16 cellular contexts compared by ENCODE assay signal in genomic region chr20:40307937-40308478, GRCh38.
DNase-seq lines count a peak whose midpoint lies in the region; ATAC-seq and TF ChIP-seq lines count a peak whose summit lies in the region.
"Had no signal": no experiment of that assay in that cellular context is flagged by ENCODE, and none has a peak within 500 bp of the region (broad histone marks: within the 10 kb centered on the region; RNA-seq: fewer than 3 reads in every experiment).

No MANE protein-coding gene starts in this region.

- H3K27me3 Mint-ChIP-seq in WTC11 (ENCODE audit: low read depth) (no peaks in the 10 kb centered on the region; the same call in 1 of the 2 replicates), nephron progenitor cell (ENCODE audit: low read depth, poor library complexity) (peaks cover 3% of the 10 kb centered on the region)
- H3K27me3 Mint-ChIP-seq in stimulated activated memory B cell treated with anti-CD40 and anti-IgM and Interleukin-4, amounts not matched to agents 10 μg/mL and 1 μg/mL and 100 μg/mL, for 72 hours: no peaks in the 10 kb centered on the region
- no peaks in the 10 kb centered on the region for H3K27me3 Mint-ChIP-seq in activated CD4-positive, alpha-beta memory T cell treated with anti-CD3 and anti-CD28 coated beads for 36 hours

- H3K4me3 ChIP-seq in cardiac muscle cell (no peak overlapping the region), spleen (no peak overlapping the region)
- H3K4me3 ChIP-seq: BLaER1 had no signal

- H3K4me1 Mint-ChIP-seq in WTC11 (peaks cover 22% of the 10 kb centered on the region), nephron progenitor cell (peaks cover 22% of the 10 kb centered on the region)
- no peaks in the 10 kb centered on the region for H3K4me1 Mint-ChIP-seq in stimulated activated memory B cell treated with anti-CD40 and anti-IgM and Interleukin-4, amounts not matched to agents 10 μg/mL and 1 μg/mL and 100 μg/mL, for 72 hours
- no peaks in the 10 kb centered on the region for H3K4me1 Mint-ChIP-seq in activated CD4-positive, alpha-beta memory T cell treated with anti-CD3 and anti-CD28 coated beads for 36 hours (ENCODE audit: low read depth)
- H3K4me1 Mint-ChIP-seq: CD8-positive, alpha-beta memory T cell had no signal

- CTCF ChIA-PET in WTC11 (lab: Charles Lee): no interaction called here
- CTCF ChIA-PET in activated CD4-positive, alpha-beta memory T cell treated with anti-CD3 and anti-CD28 coated beads for 36 hours (lab: Charles Lee): no interaction called here

- H3K4me1 ChIP-seq in cardiac muscle cell (ENCODE audit: low read depth) (peaks cover 20% of the 10 kb centered on the region), spleen (no peaks in the 10 kb centered on the region)
- H3K4me1 ChIP-seq: BLaER1, Caco-2 had no signal

- 0 out of 2 replicates have a peak overlapping the region, but pooled peaks have one; percentile 7 for H3K27ac Mint-ChIP-seq in WTC11
- H3K27ac Mint-ChIP-seq in nephron progenitor cell: peak overlapping the region; percentile 58
- H3K27ac Mint-ChIP-seq in stimulated activated memory B cell treated with anti-CD40 and anti-IgM and Interleukin-4, amounts not matched to agents 10 μg/mL and 1 μg/mL and 100 μg/mL, for 72 hours: no peak overlapping the region
- no peak overlapping the region for H3K27ac Mint-ChIP-seq in activated CD4-positive, alpha-beta memory T cell treated with anti-CD3 and anti-CD28 coated beads for 36 hours
- H3K27ac Mint-ChIP-seq: CD8-positive, alpha-beta memory T cell had no signal

- TF ChIP-seq CTCF in cardiac muscle cell (IDR thresholded peaks at IDR 0.05; ENCODE audit: low read depth, low read length) (no peak), WTC11 (IDR thresholded peaks at IDR 0.05) (no peak), nephron progenitor cell (IDR thresholded peaks at IDR 0.05) (no peak), spleen (IDR thresholded peaks at IDR 0.05 in 8 of 11, conservative IDR thresholded peaks at IDR 0.05 in 3 of 11) (no peak)

- peaks cover 4% of the 10 kb centered on the region for H3K9me3 Mint-ChIP-seq in WTC11
- H3K9me3 Mint-ChIP-seq in nephron progenitor cell: no peaks in the 10 kb centered on the region
- no peaks in the 10 kb centered on the region for H3K9me3 Mint-ChIP-seq in stimulated activated memory B cell treated with anti-CD40 and anti-IgM and Interleukin-4, amounts not matched to agents 10 μg/mL and 1 μg/mL and 100 μg/mL, for 72 hours
- no peaks in the 10 kb centered on the region for H3K9me3 Mint-ChIP-seq in activated CD4-positive, alpha-beta memory T cell treated with anti-CD3 and anti-CD28 coated beads for 36 hours

- POLR2A ChIA-PET in WTC11 (lab: Charles Lee): no interaction called here
- POLR2A ChIA-PET in activated CD4-positive, alpha-beta memory T cell treated with anti-CD3 and anti-CD28 coated beads for 36 hours (lab: Charles Lee): no interaction called here

- DNase-seq in cardiac muscle cell (ENCODE audit: low read depth in 1 of 2, low spot score in 1 of 2): peak in 1 of 2 donors; percentile 45
- no peak for DNase-seq in left ventricle myocardium superior
- no peak for DNase-seq in WTC11 (ENCODE audit: low spot score)
- no peak for DNase-seq in nephron progenitor cell
- DNase-seq in spleen: no peak
- DNase-seq in activated CD4-positive, alpha-beta memory T cell treated with anti-CD3 and anti-CD28 coated beads for 36 hours: no peak
- DNase-seq: 8988T; AML-193; Caco-2; CD8-positive, alpha-beta memory T cell; DND-41; GDM1 had no signal

- ATAC-seq in left ventricle myocardium superior (no peak), WTC11 (no peak)
- no peak for ATAC-seq in stimulated activated memory B cell treated with anti-CD40 and anti-IgM and Interleukin-4, amounts not matched to agents 10 μg/mL and 1 μg/mL and 100 μg/mL, for 72 hours
- ATAC-seq: HCT116 had no signal

- no peaks in the 10 kb centered on the region for H3K9me3 ChIP-seq in cardiac muscle cell (ENCODE audit: low read depth)
- no peaks in the 10 kb centered on the region for H3K9me3 ChIP-seq in spleen
- H3K9me3 ChIP-seq: BLaER1, Caco-2 had no signal

- H3K36me3 Mint-ChIP-seq in WTC11: no peaks in the 10 kb centered on the region
- H3K36me3 Mint-ChIP-seq in nephron progenitor cell (ENCODE audit: low read depth): no peaks in the 10 kb centered on the region
- H3K36me3 Mint-ChIP-seq in stimulated activated memory B cell treated with anti-CD40 and anti-IgM and Interleukin-4, amounts not matched to agents 10 μg/mL and 1 μg/mL and 100 μg/mL, for 72 hours: no peaks in the 10 kb centered on the region
- no peaks in the 10 kb centered on the region for H3K36me3 Mint-ChIP-seq in activated CD4-positive, alpha-beta memory T cell treated with anti-CD3 and anti-CD28 coated beads for 36 hours
- H3K36me3 Mint-ChIP-seq: CD8-positive, alpha-beta memory T cell had no signal

- WGBS in spleen, 5 donors: 73 to 91% (median 89%) methylated on average over 8 of the region's 8 CpGs

- TF ChIP-seq POLR2A in spleen (IDR thresholded peaks at IDR 0.05): no peak

- intact Hi-C loops in left ventricle myocardium superior (cut with micrococcal nuclease): no loop called here
- intact Hi-C loops in spleen (cut with DNase I; ENCODE audit: low total_unique reads): no loop called here
- intact Hi-C loops in activated CD4-positive, alpha-beta memory T cell treated with anti-CD3 and anti-CD28 coated beads for 36 hours (cut with micrococcal nuclease): no loop called here

- H3K36me3 ChIP-seq in cardiac muscle cell (no peaks in the 10 kb centered on the region), spleen (no peaks in the 10 kb centered on the region)
- H3K36me3 ChIP-seq: BLaER1 had no signal

- H3K4me3 Mint-ChIP-seq in WTC11 (no peak overlapping the region), nephron progenitor cell (no peak overlapping the region)
- H3K4me3 Mint-ChIP-seq in stimulated activated memory B cell treated with anti-CD40 and anti-IgM and Interleukin-4, amounts not matched to agents 10 μg/mL and 1 μg/mL and 100 μg/mL, for 72 hours: no peak overlapping the region
- no peak overlapping the region for H3K4me3 Mint-ChIP-seq in activated CD4-positive, alpha-beta memory T cell treated with anti-CD3 and anti-CD28 coated beads for 36 hours
- H3K4me3 Mint-ChIP-seq: CD8-positive, alpha-beta memory T cell had no signal

- H3K27me3 ChIP-seq in cardiac muscle cell: no peaks in the 10 kb centered on the region
- H3K27me3 ChIP-seq in spleen (replicated peaks in 1 of 7): no peaks in the 10 kb centered on the region
- H3K27me3 ChIP-seq: BLaER1 had no signal

- H3K27ac ChIP-seq in cardiac muscle cell (peak overlapping the region; percentile 73), spleen (no peak overlapping the region)
- H3K27ac ChIP-seq: BLaER1, HL-60 had no signal

TF ChIP-seq in WTC11, 78 proteins besides CTCF, POLR2A, EP300 and RAD21:
- TF ChIP-seq ZNF317 (CRISPR knock-in tag; IDR thresholded peaks at IDR 0.05; ENCODE audit: borderline replicate concordance, low read depth): no peak
- no peak for TF ChIP-seq CBFB (CRISPR knock-in tag; IDR thresholded peaks at IDR 0.05; ENCODE audit: low read depth)
- no peak for TF ChIP-seq CREM (CRISPR knock-in tag; IDR thresholded peaks at IDR 0.05)
- no peak for TF ChIP-seq FOXK1 (CRISPR knock-in tag; IDR thresholded peaks at IDR 0.05)
- TF ChIP-seq ETV6 (CRISPR knock-in tag; IDR thresholded peaks at IDR 0.05): no peak
- TF ChIP-seq MXD4 (CRISPR knock-in tag; IDR thresholded peaks at IDR 0.05; ENCODE audit: borderline replicate concordance): no peak
- no peak for TF ChIP-seq ATF2 (CRISPR knock-in tag; IDR thresholded peaks at IDR 0.05; ENCODE audit: borderline replicate concordance, low read depth)
- TF ChIP-seq IRF1 (CRISPR knock-in tag; IDR thresholded peaks at IDR 0.05): no peak
TF ChIP-seq in WTC11: peak in this region for 0.

Comparison
In these comparisons a context has a peak if more than half of its experiments do, and no peak if none do; other contexts are left out.
1. H3K27ac Mint-ChIP-seq: peak in WTC11 (single experiment) and nephron progenitor cell (single experiment); none in stimulated activated memory B cell treated with anti-CD40 and anti-IgM and Interleukin-4, amounts not matched to agents 10 μg/mL and 1 μg/mL and 100 μg/mL, for 72 hours (single experiment) and activated CD4-positive, alpha-beta memory T cell treated with anti-CD3 and anti-CD28 coated beads for 36 hours (single experiment).